17 cellular contexts compared by ENCODE assay signal in the genomic region with DNA sequence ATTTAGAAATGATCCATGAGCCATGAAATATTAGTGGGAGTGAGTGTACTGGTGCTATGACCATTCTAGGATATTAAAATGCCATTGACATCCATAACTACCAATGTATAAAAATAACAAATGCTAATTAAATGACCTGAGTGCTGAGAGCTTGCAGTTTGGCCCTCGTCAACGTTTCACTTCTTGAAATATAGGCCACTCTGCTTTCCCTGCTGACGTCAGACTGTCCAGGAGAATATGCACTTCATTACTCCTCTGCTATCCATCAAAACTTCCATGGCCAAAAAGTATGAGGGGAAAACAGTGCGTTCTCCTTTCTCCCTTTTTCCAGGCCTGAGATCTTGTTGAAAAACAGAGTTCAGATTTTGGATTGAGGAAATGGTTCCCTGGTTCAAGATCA.
DNase-seq lines count a peak whose midpoint lies in the region; ATAC-seq and TF ChIP-seq lines count a peak whose summit lies in the region.
"Had no signal": no experiment of that assay in that cellular context is flagged by ENCODE, and none has a peak within 500 bp of the region (broad histone marks: within the 10 kb centered on the region; RNA-seq: fewer than 3 reads in every experiment).

No MANE protein-coding gene starts in this region.

- no peak overlapping the region for H3K18ac ChIP-seq in IMR-90 (ENCODE audit: low read depth, low read length)

- CTCF ChIA-PET in SK-N-SH (lab: Yijun Ruan, JAX) (no interaction called here), IMR-90 (lab: Yijun Ruan, JAX) (no interaction called here)

- TF ChIP-seq POLR2A in IMR-90 (IDR thresholded peaks at IDR 0.05; ENCODE audit: low read depth, low read length), result no peak

- TF ChIP-seq RAD21 in SK-N-SH (IDR thresholded peaks at IDR 0.05; ENCODE audit: low read length) (no peak), IMR-90 (IDR thresholded peaks at IDR 0.05; ENCODE audit: low read length) (no peak)

- H2AFZ ChIP-seq in SK-N-SH (ENCODE audit: low read depth), result no peak overlapping the region
- no peak overlapping the region for H2AFZ ChIP-seq in IMR-90 (replicated peaks; ENCODE audit: low read length, poor library complexity)

- no peak overlapping the region for H3K4me3 Mint-ChIP-seq in mesothelial cell of epicardium
- H3K4me3 Mint-ChIP-seq: B cell; CD4-positive, alpha-beta T cell; CD8-positive, alpha-beta T cell had no signal

- H3K27ac ChIP-seq in SK-N-SH (ENCODE audit: low read depth in 2 of 2, low read length in 1 of 2), result no peak overlapping the region
- H3K27ac ChIP-seq in IMR-90 (ENCODE audit: insufficient read depth, low read length), result no peak overlapping the region
- H3K27ac ChIP-seq: 22Rv1; A549; BLaER1 treated with 17β-estradiol and CSF1 and Interleukin-3, amounts not matched to agents 10 nM and 100 nM; C4-2B had no signal

- H3K9me2 ChIP-seq in SK-N-SH, result no peaks in the 10 kb centered on the region

- H3K4me1 Mint-ChIP-seq in mesothelial cell of epicardium, result peaks cover 23% of the 10 kb centered on the region
- H3K4me1 Mint-ChIP-seq: B cell had no signal

- H3K36me3 Mint-ChIP-seq in mesothelial cell of epicardium, result no peaks in the 10 kb centered on the region
- H3K36me3 Mint-ChIP-seq: CD8-positive, alpha-beta T cell had no signal

- H3K36me3 ChIP-seq in SK-N-SH (replicated peaks in 1 of 2; ENCODE audit: control insufficient read depth in 1 of 2, insufficient read depth in 2 of 2, low read length in 1 of 2) (no peaks in the 10 kb centered on the region), IMR-90 (ENCODE audit: control insufficient read depth, insufficient read depth, low read length) (no peaks in the 10 kb centered on the region)
- H3K36me3 ChIP-seq: BLaER1 treated with 17β-estradiol and CSF1 and Interleukin-3, amounts not matched to agents 10 nM and 100 nM had no signal

- H3K4ac ChIP-seq in IMR-90 (ENCODE audit: low read depth, low read length), result 0 out of 2 replicates have a peak overlapping the region, but pooled peaks have one; percentile 27

- no peak overlapping the region for H3K56ac ChIP-seq in IMR-90 (ENCODE audit: extremely low read depth, insufficient read depth, low read length)

- H3K9me3 ChIP-seq in SK-N-SH (no peaks in the 10 kb centered on the region), IMR-90 (ENCODE audit: control insufficient read depth, insufficient read depth, low read length) (no peaks in the 10 kb centered on the region)
- H3K9me3 ChIP-seq: A549; BLaER1 treated with 17β-estradiol and CSF1 and Interleukin-3, amounts not matched to agents 10 nM and 100 nM; Caco-2 had no signal

- peaks cover 9% of the 10 kb centered on the region; the same call in 1 of the 2 replicates for H3K9me1 ChIP-seq in IMR-90 (ENCODE audit: insufficient read depth, low read length)

- H3K4me3 ChIP-seq in SK-N-SH (ENCODE audit: low read depth in 2 of 2, low read length in 1 of 2) (no peak overlapping the region), IMR-90 (ENCODE audit: insufficient read depth, low read depth, low read length) (no peak overlapping the region)
- H3K4me3 ChIP-seq: A549; BLaER1 treated with 17β-estradiol and CSF1 and Interleukin-3, amounts not matched to agents 10 nM and 100 nM had no signal

- H4K20me1 ChIP-seq in SK-N-SH (ENCODE audit: insufficient read depth), result no peaks in the 10 kb centered on the region
- H4K20me1 ChIP-seq in IMR-90 (ENCODE audit: insufficient read depth, low read length), result no peaks in the 10 kb centered on the region
- H4K20me1 ChIP-seq: BLaER1 treated with 17β-estradiol and CSF1 and Interleukin-3, amounts not matched to agents 10 nM and 100 nM had no signal

- peak overlapping the region; percentile 80; the same call in 1 of the 3 replicates for H2BK15ac ChIP-seq in IMR-90 (ENCODE audit: low read depth, low read length)

- no peak overlapping the region for H2AK5ac ChIP-seq in IMR-90 (ENCODE audit: low read depth, low read length)

- H3K27me3 ChIP-seq in SK-N-SH (ENCODE audit: insufficient read depth) (no peaks in the 10 kb centered on the region), IMR-90 (ENCODE audit: control insufficient read depth, insufficient read depth, low read length) (no peaks in the 10 kb centered on the region)
- H3K27me3 ChIP-seq: BLaER1 treated with 17β-estradiol and CSF1 and Interleukin-3, amounts not matched to agents 10 nM and 100 nM had no signal

- intact Hi-C loops in IMR-90 (cut with micrococcal nuclease), result no loop called here

- TF ChIP-seq CTCF in SK-N-SH (IDR thresholded peaks at IDR 0.05) (no peak), IMR-90 (conservative IDR thresholded peaks at IDR 0.05; ENCODE audit: low read depth, low read length) (no peak), mesothelial cell of epicardium (IDR thresholded peaks at IDR 0.05; ENCODE audit: unreplicated experiment) (no peak)

- H4K8ac ChIP-seq in IMR-90 (ENCODE audit: low read depth in 2 of 2, low read length in 2 of 2), result 0 out of 4 replicates have a peak overlapping the region, but pooled peaks of 1 of the 2 experiments have one; percentile 39

- peak overlapping the region; percentile 45; the same call in 1 of the 2 replicates for H2BK120ac ChIP-seq in IMR-90 (ENCODE audit: low read depth, low read length)

- 51% methylated on average over 4 of the region's 4 CpGs for WGBS in SK-N-SH (ENCODE audit: low lambda C conversion rate)
- no CpG with 5 or more reads among the region's 4 CpGs for WGBS in IMR-90 (ENCODE audit: extremely low coverage in 2 of 2, insufficient read length in 1 of 2), 2 experiments

- H2BK20ac ChIP-seq in IMR-90 (ENCODE audit: low read depth, low read length), result no peak overlapping the region

- H3K4me2 ChIP-seq in SK-N-SH (no peak overlapping the region), IMR-90 (ENCODE audit: low read depth, low read length) (no peak overlapping the region)
- H3K4me2 ChIP-seq: A549; BLaER1 treated with 17β-estradiol and CSF1 and Interleukin-3, amounts not matched to agents 10 nM and 100 nM had no signal

- H3K27me3 Mint-ChIP-seq in mesothelial cell of epicardium (ENCODE audit: low read depth), result no peaks in the 10 kb centered on the region
- H3K27me3 Mint-ChIP-seq: B cell; CD4-positive, alpha-beta T cell had no signal

- no TSS peak for BruUV-seq in IMR-90 (replicated peaks; lab: Mats Ljungman, UMichigan)

- no peak overlapping the region for H4K5ac ChIP-seq in IMR-90 (ENCODE audit: low read depth, low read length)

- no peaks in the 10 kb centered on the region for H3K79me2 ChIP-seq in SK-N-SH (ENCODE audit: insufficient read depth)

- DNase-seq in SK-N-SH (no peak), IMR-90 (no peak), mesothelial cell of epicardium (ENCODE audit: low spot score in 2 of 2, unreplicated experiment in 2 of 2) (no peak)
- no peak for DNase-seq in stimulated activated CD4-positive, alpha-beta T cell treated with anti-CD3 and anti-CD28 coated beads, Interleukin-15, amount 100 ng/mL, for 24 hours
- DNase-seq: AML-193; Caco-2; Calu3; CD4-positive, alpha-beta T cell; CD8-positive, alpha-beta T cell; DMS79 treated with DMSO at 0.1 percent for 48 hours; GF-D8 had no signal

- ATAC-seq in SK-N-SH treated with all-trans-retinoic acid at 6 μM for 48 hours (no peak), IMR-90 (ENCODE audit: low read depth) (no peak)
- ATAC-seq: A549; CD8-positive, alpha-beta T cell had no signal

- no peak overlapping the region for H4K91ac ChIP-seq in IMR-90 (ENCODE audit: insufficient read depth, low read depth, low read length)

- no peaks in the 10 kb centered on the region for H3F3A ChIP-seq in SK-N-SH (replicated peaks; ENCODE audit: insufficient read depth)

- H3K9ac ChIP-seq in SK-N-SH (no peak overlapping the region), IMR-90 (ENCODE audit: low read depth, low read length) (no peak overlapping the region)
- H3K9ac ChIP-seq: BLaER1 treated with 17β-estradiol and CSF1 and Interleukin-3, amounts not matched to agents 10 nM and 100 nM had no signal

- H2BK5ac ChIP-seq in IMR-90 (ENCODE audit: low read depth, low read length, poor library complexity, severe bottlenecking), result no peak overlapping the region

- dilution Hi-C loops in IMR-90 (cut with HindIII; ENCODE audit: low sequenced_read_pairs, unreplicated experiment), result no loop called here

- H3K4me1 ChIP-seq in SK-N-SH (ENCODE audit: control insufficient read depth in 1 of 2, insufficient read depth in 2 of 2, low read depth in 1 of 2, low read length in 1 of 2), result peaks cover 9 to 18% of the 10 kb centered on the region in 2 experiments; a peak in 3 of 4 replicates
- peaks cover 2% of the 10 kb centered on the region; the same call in 1 of the 2 replicates for H3K4me1 ChIP-seq in IMR-90 (ENCODE audit: control insufficient read depth, insufficient read depth, low read length)
- H3K4me1 ChIP-seq: A549, Caco-2 had no signal

- no peak overlapping the region for H2AK9ac ChIP-seq in IMR-90 (replicated peaks; ENCODE audit: low read depth, low read length, poor library complexity)

- peaks cover 3% of the 10 kb centered on the region for H3K9me3 Mint-ChIP-seq in mesothelial cell of epicardium
- H3K9me3 Mint-ChIP-seq: CD4-positive, alpha-beta T cell; CD8-positive, alpha-beta T cell had no signal

- H3K23ac ChIP-seq in IMR-90 (ENCODE audit: low read depth, low read length), result no peak overlapping the region

- H3K14ac ChIP-seq in IMR-90 (replicated peaks; ENCODE audit: low read depth, low read length), result no peak overlapping the region

- in situ Hi-C loops in IMR-90 (cut with MboI; ENCODE audit: low sequenced_read_pairs), result no loop called here

- H3K27ac Mint-ChIP-seq in mesothelial cell of epicardium, result peak overlapping the region; percentile 35
- H3K27ac Mint-ChIP-seq: B cell; CD4-positive, alpha-beta T cell; CD8-positive, alpha-beta T cell had no signal

- TF ChIP-seq EP300 in SK-N-SH (IDR thresholded peaks at IDR 0.05; ENCODE audit: borderline replicate concordance in 1 of 2, low read depth in 1 of 2, low read length in 1 of 2), result no peak

- H3K79me1 ChIP-seq in IMR-90 (ENCODE audit: low read depth in 1 of 2, low read length in 2 of 2), result no peaks in the 10 kb centered on the region

- POLR2A ChIA-PET in SK-N-SH (lab: Yijun Ruan, JAX), result no interaction called here
- POLR2A ChIA-PET in IMR-90 (lab: Charles Lee; ENCODE audit: unreplicated experiment), result no interaction called here

TF ChIP-seq in SK-N-SH treated with all-trans-retinoic acid at 6 μM for 48 hours, 23 proteins besides CTCF, POLR2A, EP300 and RAD21 (continues in another document):
- TF ChIP-seq ZFP3 (CRISPR knock-in tag; IDR thresholded peaks at IDR 0.05), result no peak

TF ChIP-seq in SK-N-SH, 30 proteins besides CTCF, POLR2A, EP300 and RAD21:
- TF ChIP-seq EZH2phosphoT487 (IDR thresholded peaks at IDR 0.05; ENCODE audit: borderline replicate concordance, low read depth) (no peak), FOSL2 (IDR thresholded peaks at IDR 0.05; ENCODE audit: borderline replicate concordance, low read depth) (no peak), RXRA (IDR thresholded peaks at IDR 0.05; ENCODE audit: borderline replicate concordance, low read depth) (no peak)

TF ChIP-seq in IMR-90, 13 proteins besides CTCF, POLR2A, EP300 and RAD21 (continues in another document):
- TF ChIP-seq MAZ (IDR thresholded peaks at IDR 0.05; ENCODE audit: borderline replicate concordance, low read depth, low read length), result no peak
- TF ChIP-seq NFE2L2 (IDR thresholded peaks at IDR 0.05; ENCODE audit: low read depth, low read length), result no peak
- TF ChIP-seq MXI1 (IDR thresholded peaks at IDR 0.05; ENCODE audit: borderline replicate concordance, low read depth, low read length), result no peak
- TF ChIP-seq SMC3 (IDR thresholded peaks at IDR 0.05; ENCODE audit: low read depth, low read length), result no peak
- no peak for TF ChIP-seq RFX5 (IDR thresholded peaks at IDR 0.05; ENCODE audit: low read depth, low read length)
